7 cellular contexts compared by ENCODE assay signal in genomic region chr2:10448646-10449480, GRCh38. TPM values are rescaled to one million over a fixed set of nuclear protein-coding genes. Genes with fewer than 3 reads are reported as not detected.
DNase-seq lines count a peak whose midpoint lies in the region; ATAC-seq and TF ChIP-seq lines count a peak whose summit lies in the region.

No MANE protein-coding gene starts in this region.

- H3K4me3 ChIP-seq in cardiac fibroblast (replicated peaks in 1 of 2; ENCODE audit: low read depth in 2 of 2, low read length in 2 of 2): peak overlapping the region; percentile 60 to 68

- TF ChIP-seq CTCF in cardiac fibroblast (IDR thresholded peaks at IDR 0.05; ENCODE audit: low read depth, low read length): no peak

- ATAC-seq in GM18519 (IDR thresholded peaks at IDR 0.05; ENCODE audit: low FRiP score, unreplicated experiment): peak; percentile 52
- peak; percentile 52 for ATAC-seq in HG02973 (IDR thresholded peaks at IDR 0.05; ENCODE audit: unreplicated experiment)
- peak; percentile 68 for ATAC-seq in left lobe of liver

- DNase-seq in NCI-H2081 treated with DMSO at 0.1 percent for 48 hours (lab: John Stamatoyannopoulos, UW) (peak; percentile 73), UCSD-AML1 (lab: John Stamatoyannopoulos, UW; ENCODE audit: unreplicated experiment) (peak; percentile 74), cardiac fibroblast (ENCODE audit: low read depth in 2 of 2) (peak; percentile 22 to 88), left lobe of liver (ENCODE audit: low spot score) (peak; percentile 96)
- peak; percentile 53 to 86 for DNase-seq in stimulated activated CD4-positive, alpha-beta T cell treated with anti-CD3 and anti-CD28 coated beads, Interleukin-2, amount 100 ng/mL, for 48 hours

RNA-seq across cellular contexts. Expression of gene ODC1, which starts 0.7 kb away (rescaled TPM):
- total RNA-seq in left lobe of liver: 16.2 TPM

Comparison
In these comparisons a context has a peak if more than half of its experiments do, and no peak if none do; other contexts are left out.
1. Peak in every context shown above with its lines: DNase-seq, ATAC-seq and H3K4me3 ChIP-seq.